Comparison of ENCODE assay signal across 15 cellular contexts in genomic region chr1:171566467-171566866, GRCh38. TPM values are rescaled to one million over a fixed set of nuclear protein-coding genes. Genes with fewer than 3 reads are reported as not detected.
DNase-seq lines count a peak whose midpoint lies in the region; ATAC-seq and TF ChIP-seq lines count a peak whose summit lies in the region.
"Had no signal": no experiment of that assay in that cellular context is flagged by ENCODE, and none has a peak within 500 bp of the region (broad histone marks: within the 10 kb centered on the region; RNA-seq: fewer than 3 reads in every experiment).

No MANE protein-coding gene starts in this region.

- peaks cover 89% of the 10 kb centered on the region for H3K36me3 ChIP-seq in PC-3 (ENCODE audit: low read depth, low read length)

- DNase-seq in GM13977 (ENCODE audit: low spot score): no peak
- DNase-seq in PC-3: peak; percentile 55
- DNase-seq in fibroblast of mammary gland (ENCODE audit: low read depth): peak; percentile 9
- DNase-seq in NCI-H1048 (lab: John Stamatoyannopoulos, UW): no peak
- no peak for DNase-seq in H4 (ENCODE audit: low spot score)
- no peak for DNase-seq in putamen (ENCODE audit: low spot score)
- DNase-seq: activated CD4-positive, CD25-positive, alpha-beta regulatory T cell treated with anti-CD3 and anti-CD28 coated beads, Interleukin-2, amount 50 U/mL, for 72 hours; activated naive CD8-positive, alpha-beta T cell treated with anti-CD3 and anti-CD28 coated beads, Interleukin-2, amount 50 U/mL, for 24 hours; naive thymus-derived CD4-positive, alpha-beta T cell; NCI-H1417 treated with DMSO at 0.1 percent for 48 hours; stimulated activated naive CD8-positive, alpha-beta T cell treated with anti-CD3 and anti-CD28 coated beads, Interleukin-15, amount 100 ng/mL, for 72 hours had no signal

- H4K20me1 ChIP-seq in PC-3 (ENCODE audit: low read length): peaks cover 5% of the 10 kb centered on the region

- H3K4me3 ChIP-seq in PC-3 (ENCODE audit: low read length): no peak overlapping the region
- H3K4me3 ChIP-seq in fibroblast of mammary gland (ENCODE audit: control insufficient read depth, low read depth, low read length): no peak overlapping the region
- H3K4me3 ChIP-seq: BLaER1, coronary artery had no signal

- ATAC-seq in PC-3 (peak; percentile 53), GM21515 (IDR thresholded peaks at IDR 0.05; ENCODE audit: unreplicated experiment) (no peak)
- ATAC-seq: activated naive CD8-positive, alpha-beta T cell treated with anti-CD3 and anti-CD28 coated beads, Interleukin-2, amount 50 U/mL, for 24 hours; naive thymus-derived CD4-positive, alpha-beta T cell; stimulated activated naive CD8-positive, alpha-beta T cell treated with anti-CD3 and anti-CD28 coated beads, Interleukin-15, amount 100 ng/mL, for 72 hours had no signal

- CTCF ChIA-PET in PC-3 (lab: Charles Lee): interaction anchor here (0.6 to 0.7 kb wide), 4 partner anchors 149 to 888 kb away, joined by 3 to 5 read pairs (median 4); no protein-coding TSS in a partner anchor

- no peak overlapping the region for H3K27ac ChIP-seq in 22Rv1
- H3K27ac ChIP-seq in PC-3 (ENCODE audit: low read length): no peak overlapping the region
- H3K27ac ChIP-seq: BLaER1, coronary artery had no signal

- TSS peak; percentile 4 for BruUV-seq in PC-3 (replicated peaks; lab: Mats Ljungman, UMichigan)

- TF ChIP-seq CTCF in 22Rv1 (IDR thresholded peaks at IDR 0.05) (peak; percentile 52), GM13977 (IDR thresholded peaks at IDR 0.05; ENCODE audit: extremely low read depth, insufficient read depth, missing control alignments) (peak; percentile 6), PC-3 (conservative IDR thresholded peaks at IDR 0.05; ENCODE audit: low read depth, low read length) (peak; percentile 82), fibroblast of mammary gland (conservative IDR thresholded peaks at IDR 0.05; ENCODE audit: control insufficient read depth, insufficient read depth, low read depth, low read length) (no peak)

- H3K27me3 ChIP-seq in PC-3 (ENCODE audit: low read length): no peaks in the 10 kb centered on the region
- H3K27me3 ChIP-seq: BLaER1 had no signal

- intact Hi-C loops in PC-3 (cut with micrococcal nuclease): loop anchor here (1.0 to 5.0 kb wide), 2 partner anchors 34 to 150 kb away; no protein-coding TSS in a partner anchor

- no peak overlapping the region for H3K9ac ChIP-seq in PC-3 (ENCODE audit: low read length)
- H3K9ac ChIP-seq: BLaER1 had no signal

- H3K79me2 ChIP-seq in PC-3 (ENCODE audit: low read length): no peaks in the 10 kb centered on the region

- in situ Hi-C loops in GM13977 (cut with MboI; ENCODE audit: low pct_unique_long_range_greater_than_20kb, low sequenced_read_pairs, unreplicated experiment): no loop called here

- H3K9me3 ChIP-seq in PC-3 (ENCODE audit: low read length): no peaks in the 10 kb centered on the region
- H3K9me3 ChIP-seq: BLaER1 had no signal

- no peaks in the 10 kb centered on the region for H3F3A ChIP-seq in PC-3 (ENCODE audit: low read length, unreplicated experiment)

- POLR2A ChIA-PET in PC-3 (lab: Charles Lee; ENCODE audit: unreplicated experiment): no interaction called here

- H3K4me2 ChIP-seq in PC-3 (ENCODE audit: low read length): no peak overlapping the region
- H3K4me2 ChIP-seq: BLaER1 had no signal

- H3K4me1 ChIP-seq in PC-3 (ENCODE audit: insufficient read depth, low read length): no peaks in the 10 kb centered on the region
- H3K4me1 ChIP-seq: BLaER1 had no signal

- no peak overlapping the region for H2AFZ ChIP-seq in PC-3 (ENCODE audit: low read length)

- no peaks in the 10 kb centered on the region for H3K9me2 ChIP-seq in PC-3 (replicated peaks; ENCODE audit: low read length)

RNA-seq across cellular contexts. Expression of gene MYOCOS, which starts 55.6 kb away (rescaled TPM):
- total RNA-seq in PC-3 (2014; rRNA removed): not detected in 2 replicates
- total RNA-seq in H4 (2014; rRNA removed; shearing (Covaris generic)): not detected in 2 replicates

Comparison
In these comparisons a context has a peak if more than half of its experiments do, and no peak if none do; other contexts are left out.
1. DNase-seq: peak in PC-3 (single experiment) and fibroblast of mammary gland (single experiment); none in GM13977 (single experiment), NCI-H1048 (single experiment), H4 (single experiment) and putamen (single experiment).